20 cellular contexts compared by ENCODE assay signal in the genomic region with DNA sequence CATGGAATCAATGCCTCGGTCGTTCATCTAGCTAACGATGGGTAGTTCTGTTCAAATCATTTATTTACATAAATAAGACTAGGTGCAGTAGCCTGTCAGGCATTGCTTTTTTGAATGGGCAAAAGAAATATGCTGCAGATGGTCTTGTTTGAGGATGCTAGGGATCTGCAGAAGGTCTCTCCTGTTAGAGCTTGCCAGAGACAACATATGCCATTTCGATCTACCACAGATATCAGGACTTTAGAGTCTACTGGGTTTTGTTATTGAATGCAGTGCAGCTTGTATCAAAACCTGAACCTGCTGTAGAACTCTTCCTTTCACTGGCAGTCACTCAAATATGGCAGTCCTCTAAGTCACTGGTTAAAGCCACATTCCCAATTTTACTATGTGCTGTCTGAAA.
"Had no signal": no experiment of that assay in that cellular context is flagged by ENCODE, and none has a peak within 500 bp of the region (broad histone marks: within the 10 kb centered on the region; RNA-seq: fewer than 3 reads in every experiment).

No MANE protein-coding gene starts in this region.

- H3K9ac ChIP-seq: KMS-11, SK-N-SH had no signal

- ATAC-seq: K562, Panc1 had no signal

- H3K4me2 ChIP-seq: KMS-11, SK-N-SH had no signal

- DNase-seq: Kasumi-1, MM.1S, NCI-H1092 treated with DMSO at 0.1 percent for 48 hours, NCI-H1436, NCI-H1930, NCI-H2081, NCI-H2107, NCI-H2227 treated with DMSO at 0.1 percent for 48 hours, NCI-H510A, NCI-H524 treated with DMSO at 0.1 percent for 48 hours, NCI-H69, NCI-H774, SHP77, SK-N-SH, T-helper 1 cell had no signal

- H3K4me3 ChIP-seq: K562 had no signal

- H3K27ac ChIP-seq: HL-60, KMS-11, RWPE1 had no signal

- H3K9me2 ChIP-seq: SK-N-SH had no signal

- H3K9me3 ChIP-seq: SK-N-SH had no signal
